In the genomic region with DNA sequence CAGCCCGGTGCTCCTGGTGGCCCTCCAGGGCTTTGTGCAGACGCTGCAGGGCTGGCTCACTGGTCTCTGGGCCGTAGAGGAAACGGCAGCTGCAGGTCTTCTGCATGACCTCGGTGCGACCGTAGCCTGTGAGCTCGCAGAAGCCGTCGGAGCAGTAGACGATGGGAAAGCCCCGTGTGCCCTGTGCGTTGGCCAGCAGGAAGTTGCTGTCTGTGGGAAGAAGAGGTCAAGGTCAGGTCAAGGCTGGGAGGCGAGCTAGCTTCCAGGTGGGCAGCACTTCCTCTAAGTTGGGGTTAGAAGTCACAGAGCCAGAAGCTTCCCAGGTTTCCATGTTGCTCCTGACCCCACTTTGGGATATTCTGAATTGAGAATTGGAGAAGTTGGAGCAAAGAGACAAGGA, we compare ENCODE assay signal across 21 cellular contexts. TPM values are rescaled to one million over a fixed set of nuclear protein-coding genes. Genes with fewer than 3 reads are reported as not detected.
DNase-seq lines count a peak whose midpoint lies in the region; ATAC-seq, FAIRE-seq and TF ChIP-seq lines count a peak whose summit lies in the region.
"Had no signal": no experiment of that assay in that cellular context is flagged by ENCODE, and none has a peak within 500 bp of the region (broad histone marks: within the 10 kb centered on the region; RNA-seq: fewer than 3 reads in every experiment).

No MANE protein-coding gene starts in this region.

- no peak overlapping the region for H3K4me3 Mint-ChIP-seq in CD8-positive, alpha-beta T cell
- H3K4me3 Mint-ChIP-seq: nephron progenitor cell had no signal

- intact Hi-C loops in CD8-positive, alpha-beta T cell (cut with DNase I, micrococcal nuclease): no loop called here

- peaks cover 23% of the 10 kb centered on the region for H3K27me3 Mint-ChIP-seq in CD8-positive, alpha-beta T cell (ENCODE audit: low read depth)

- TF ChIP-seq POLR2A in GM12892 (IDR thresholded peaks at IDR 0.05; ENCODE audit: low read depth, low read length): no peak
- TF ChIP-seq POLR2A in Peyer's patch (IDR thresholded peaks at IDR 0.05): no peak

- H3K9me3 ChIP-seq in CD8-positive, alpha-beta T cell (ENCODE audit: low read length): no peaks in the 10 kb centered on the region
- H3K9me3 ChIP-seq in Peyer's patch: no peaks in the 10 kb centered on the region
- H3K9me3 ChIP-seq: right lobe of liver had no signal

- H3K4me1 ChIP-seq in CD8-positive, alpha-beta T cell (ENCODE audit: insufficient read depth, low read length): peaks cover 25% of the 10 kb centered on the region
- peaks cover 0 to 26% (median 20%) of the 10 kb centered on the region in 4 donors for H3K4me1 ChIP-seq in Peyer's patch

- peak; percentile 95 for FAIRE-seq in GM12892 (lab: Jason Lieb, UNC)

- DNase-seq in CD8-positive, alpha-beta T cell: no peak
- DNase-seq in GM12892 (ENCODE audit: insufficient read length): peak; percentile 63
- DNase-seq in Peyer's patch: peak in 2 of 3 donors; percentile 41 to 67
- DNase-seq in germinal center (ENCODE audit: low spot score): peak; percentile 32
- no peak for DNase-seq in islet precursor cell
- no peak for DNase-seq in putamen (ENCODE audit: low spot score)
- DNase-seq: activated CD8-positive, alpha-beta memory T cell treated with anti-CD3 and anti-CD28 coated beads, Interleukin-2, amount 50 U/mL, for 48 hours; amygdala; GF-D8; IMR-90; left ventricle myocardium superior; NCI-H146; NCI-H510A treated with DMSO at 0.1 percent for 48 hours; nephron progenitor cell; T1000 had no signal

- TF ChIP-seq CTCF in CD8-positive, alpha-beta T cell (IDR thresholded peaks at IDR 0.05): no peak
- no peak for TF ChIP-seq CTCF in Peyer's patch (IDR thresholded peaks at IDR 0.05)

- H3K27ac ChIP-seq in CD8-positive, alpha-beta T cell (ENCODE audit: low read depth, low read length): no peak overlapping the region
- peak overlapping the region in 1 of 4 donors; percentile 11 for H3K27ac ChIP-seq in Peyer's patch
- H3K27ac ChIP-seq: coronary artery, right lobe of liver, RWPE1 had no signal

- CTCF ChIA-PET in CD8-positive, alpha-beta T cell (lab: Charles Lee): interaction anchor here (1.0 kb wide), 1 partner anchor 12 kb away, joined by 3 read pairs; no protein-coding TSS in a partner anchor

- H3K36me3 ChIP-seq in CD8-positive, alpha-beta T cell (ENCODE audit: insufficient read depth, low read length): no peaks in the 10 kb centered on the region
- no peaks in the 10 kb centered on the region for H3K36me3 ChIP-seq in Peyer's patch
- H3K36me3 ChIP-seq: right lobe of liver had no signal

- H3K36me3 Mint-ChIP-seq in CD8-positive, alpha-beta T cell: no peaks in the 10 kb centered on the region

- H3K27me3 ChIP-seq in CD8-positive, alpha-beta T cell (ENCODE audit: insufficient read depth, low read length): peaks cover 9% of the 10 kb centered on the region
- H3K27me3 ChIP-seq in Peyer's patch: peaks cover 0 to 14% of the 10 kb centered on the region in 2 donors

- H3K9me3 Mint-ChIP-seq in CD8-positive, alpha-beta T cell: no peaks in the 10 kb centered on the region
- H3K9me3 Mint-ChIP-seq: CD8-positive, alpha-beta memory T cell; nephron progenitor cell had no signal

- POLR2A ChIA-PET in CD8-positive, alpha-beta T cell (lab: Charles Lee): no interaction called here

- peaks cover 29% of the 10 kb centered on the region for H3K4me1 Mint-ChIP-seq in CD8-positive, alpha-beta T cell (ENCODE audit: low read depth)

- H3K4me3 ChIP-seq in CD8-positive, alpha-beta T cell (ENCODE audit: low read depth, low read length): no peak overlapping the region
- H3K4me3 ChIP-seq in Peyer's patch: no peak overlapping the region
- H3K4me3 ChIP-seq: coronary artery, right lobe of liver had no signal

- ATAC-seq in CD8-positive, alpha-beta T cell: no peak
- ATAC-seq in GM21390 (IDR thresholded peaks at IDR 0.05; ENCODE audit: unreplicated experiment): no peak
- ATAC-seq: left ventricle myocardium superior had no signal

- H3K27ac Mint-ChIP-seq in CD8-positive, alpha-beta T cell: peak overlapping the region; percentile 76
- H3K27ac Mint-ChIP-seq: nephron progenitor cell had no signal

RNA-seq across cellular contexts. Expression of a gene that starts 2.1 kb away (rescaled TPM):
- under 1 TPM; 0.35 to 0.42 TPM for total RNA-seq in CD8-positive, alpha-beta T cell
- polyA plus RNA-seq in GM12892 (2012; ENCODE audit: missing spikeins): 0.59 TPM
- total RNA-seq in Peyer's patch: under 1 TPM in 2 of 4 donors, not detected in 2; 0.47 to 0.80 TPM
- total RNA-seq: fibroblast of lung, IMR-90 had no signal
- polyA plus RNA-seq: CD8-positive, alpha-beta memory T cell had no signal

RNA-seq across cellular contexts. Expression of a gene that starts 6.4 kb away (rescaled TPM):
- total RNA-seq in CD8-positive, alpha-beta T cell: not detected
- not detected for polyA plus RNA-seq in GM12892 (2012; ENCODE audit: missing spikeins)
- total RNA-seq in Peyer's patch: not detected
- total RNA-seq: CD8-positive, alpha-beta memory T cell; fibroblast of lung; IMR-90; left ventricle myocardium superior; right lobe of liver had no signal
- polyA plus RNA-seq: CD8-positive, alpha-beta memory T cell; fibroblast of lung; IMR-90 had no signal

RNA-seq across cellular contexts. Expression of a gene that starts 15.5 kb away (rescaled TPM):
- total RNA-seq in CD8-positive, alpha-beta T cell: 1 to 10 TPM; 6.6 to 6.7 TPM
- 9.5 TPM for polyA plus RNA-seq in GM12892 (2012; ENCODE audit: missing spikeins)
- 10 to 100 TPM; 13.2 to 71.4 (median 44.3) TPM for total RNA-seq in Peyer's patch

RNA-seq across cellular contexts. Expression of a gene that starts 24.0 kb away (rescaled TPM):
- 10 to 100 TPM; 79.3 to 86.7 TPM for total RNA-seq in CD8-positive, alpha-beta T cell
- 34.2 TPM for polyA plus RNA-seq in GM12892 (2012; ENCODE audit: missing spikeins)
- total RNA-seq in Peyer's patch: 100 to 1,000 TPM in 2 of 4 donors, 10 to 100 TPM in 2; 80.9 to 153 (median 116) TPM

RNA-seq across cellular contexts. Expression of a gene that starts 56.2 kb away (rescaled TPM):
- total RNA-seq in CD8-positive, alpha-beta T cell: not detected
- polyA plus RNA-seq in GM12892 (2012; ENCODE audit: missing spikeins): not detected
- total RNA-seq in Peyer's patch: not detected
- total RNA-seq: fibroblast of lung, IMR-90 had no signal
- polyA plus RNA-seq: CD8-positive, alpha-beta memory T cell; fibroblast of lung; IMR-90 had no signal

Comparison
In these comparisons a context has a peak if more than half of its experiments do, and no peak if none do; other contexts are left out.
1. DNase-seq: peak in GM12892 (single experiment), Peyer's patch (2 of 3) and germinal center (single experiment); none in CD8-positive, alpha-beta T cell (0 of 7), islet precursor cell (single experiment) and putamen (single experiment).